Comparison of ENCODE assay signal across 8 cellular contexts in genomic region chr4:68348577-68348976, GRCh38. TPM values are rescaled to one million over a fixed set of nuclear protein-coding genes. Genes with fewer than 3 reads are reported as not detected.
DNase-seq lines count a peak whose midpoint lies in the region; ATAC-seq and TF ChIP-seq lines count a peak whose summit lies in the region.

No MANE protein-coding gene starts in this region.

- peak overlapping the region; percentile 74 for H3K4me3 ChIP-seq in HFF-Myc (replicated peaks; ENCODE audit: low read depth, low read length)
- H3K4me3 ChIP-seq in astrocyte of the spinal cord (ENCODE audit: low read depth, low read length), result peak overlapping the region; percentile 89
- peak overlapping the region; percentile 79 for H3K4me3 ChIP-seq in mesendoderm (ENCODE audit: low read length)

- H3K56ac ChIP-seq in mesendoderm (ENCODE audit: low read length), result peak overlapping the region; percentile 93

- H3K4ac ChIP-seq in mesendoderm (ENCODE audit: low read depth, low read length), result no peak overlapping the region

- TF ChIP-seq CTCF in 22Rv1 (IDR thresholded peaks at IDR 0.05) (no peak), HFF-Myc (IDR thresholded peaks at IDR 0.05; ENCODE audit: low read depth, low read length, missing control alignments) (no peak), astrocyte of the spinal cord (IDR thresholded peaks at IDR 0.05; ENCODE audit: low read depth, low read length) (no peak)

- peaks cover 6% of the 10 kb centered on the region for H3K4me1 ChIP-seq in mesendoderm (ENCODE audit: control insufficient read depth, low read depth, low read length)

- H2BK120ac ChIP-seq in mesendoderm (ENCODE audit: low read depth, low read length), result no peak overlapping the region

- no peak overlapping the region for H2BK15ac ChIP-seq in mesendoderm (replicated peaks; ENCODE audit: low read depth)

- DNase-seq in HFF-Myc (ENCODE audit: extremely low read depth, low read depth), result no peak
- DNase-seq in astrocyte of the spinal cord (ENCODE audit: low read depth, low spot score), result no peak
- no peak for DNase-seq in mesendoderm
- DNase-seq in pons (ENCODE audit: low spot score), result no peak
- DNase-seq in NCI-H187 (lab: John Stamatoyannopoulos, UW), result no peak

- no peak overlapping the region for H2AK5ac ChIP-seq in mesendoderm (ENCODE audit: low read length)

- peaks cover 57% of the 10 kb centered on the region for H3K79me2 ChIP-seq in mesendoderm (ENCODE audit: control insufficient read depth, insufficient read depth, low read length)

- H3K18ac ChIP-seq in mesendoderm (ENCODE audit: low read length), result peak overlapping the region; percentile 65

- H3K36me3 ChIP-seq in mesendoderm (ENCODE audit: control insufficient read depth, insufficient read depth, low read length), result no peaks in the 10 kb centered on the region

- H3K27me3 ChIP-seq in mesendoderm (ENCODE audit: insufficient read depth, low read length, poor library complexity), result no peaks in the 10 kb centered on the region

- in situ Hi-C loops in astrocyte of the spinal cord (cut with HindIII; ENCODE audit: low sequenced_read_pairs), result no loop called here

- no peak overlapping the region for H4K5ac ChIP-seq in mesendoderm (ENCODE audit: low read length)

- peak overlapping the region; percentile 88 for H3K27ac ChIP-seq in 22Rv1
- H3K27ac ChIP-seq in mesendoderm (ENCODE audit: low read depth, low read length), result no peak overlapping the region

- peak overlapping the region; percentile 48 for H2BK5ac ChIP-seq in mesendoderm (ENCODE audit: low read length)

- WGBS in mesendoderm (ENCODE audit: extremely low coverage, insufficient coverage, low lambda C conversion rate), result no CpG with 5 or more reads among the region's 4 CpGs

- H3K23ac ChIP-seq in mesendoderm (ENCODE audit: low read length), result no peak overlapping the region

- no peak overlapping the region for H4K8ac ChIP-seq in mesendoderm (ENCODE audit: low read depth, low read length)

- peak overlapping the region; percentile 91 for H3K9ac ChIP-seq in mesendoderm (ENCODE audit: low read length)

- peak overlapping the region; percentile 52 for H3K4me2 ChIP-seq in mesendoderm (ENCODE audit: low read length)

- ATAC-seq in HG03108 (IDR thresholded peaks at IDR 0.05; ENCODE audit: unreplicated experiment), result no peak
- ATAC-seq in GM19467 (IDR thresholded peaks at IDR 0.05; ENCODE audit: unreplicated experiment), result no peak

- H3K79me1 ChIP-seq in mesendoderm (ENCODE audit: low read length), result no peaks in the 10 kb centered on the region

RNA-seq across cellular contexts. Expression of gene YTHDC1, which starts 1.3 kb away (rescaled TPM):
- polyA plus RNA-seq in mesendoderm (2013, experiment 1 of 2), result 86.3 TPM
- 87.6 TPM for polyA plus RNA-seq in mesendoderm (2013, experiment 2 of 2)
